In the genomic region with DNA sequence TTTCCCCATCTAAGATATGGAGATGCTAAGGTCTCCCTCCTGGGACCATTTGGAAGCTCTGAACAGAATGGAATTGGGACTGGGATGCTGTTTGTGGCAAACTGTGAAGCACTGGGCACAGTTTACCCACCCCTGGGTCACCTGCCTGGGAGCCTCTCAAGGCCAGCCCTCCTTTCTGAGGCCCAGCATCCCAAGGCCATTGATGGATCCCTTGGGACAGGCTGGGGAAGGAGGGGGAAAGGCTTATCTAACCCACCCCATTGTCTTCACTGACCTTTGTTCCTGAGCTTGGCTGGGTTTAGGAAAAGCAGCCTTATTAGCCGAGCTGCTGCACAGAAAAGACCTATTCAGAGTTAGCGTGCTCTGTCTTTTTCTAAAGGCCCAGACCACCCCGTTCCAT, we compare ENCODE assay signal across 19 cellular contexts. TPM values are rescaled to one million over a fixed set of nuclear protein-coding genes. Genes with fewer than 3 reads are reported as not detected.
DNase-seq lines count a peak whose midpoint lies in the region; ATAC-seq and TF ChIP-seq lines count a peak whose summit lies in the region.
"Had no signal": no experiment of that assay in that cellular context is flagged by ENCODE, and none has a peak within 500 bp of the region (broad histone marks: within the 10 kb centered on the region; RNA-seq: fewer than 3 reads in every experiment).

No MANE protein-coding gene starts in this region.

- TF ChIP-seq CTCF in transverse colon (IDR thresholded peaks at IDR 0.05) = no peak

- ATAC-seq in Right ventricle myocardium inferior = no peak
- no peak for ATAC-seq in Right ventricle myocardium superior (ENCODE audit: poor library complexity)
- no peak for ATAC-seq in GM21529 (IDR thresholded peaks at IDR 0.05; ENCODE audit: unreplicated experiment)

- intact Hi-C loops in Right ventricle myocardium inferior (cut with DNase I) = no loop called here
- intact Hi-C loops in Right ventricle myocardium superior (cut with DNase I) = no loop called here
- intact Hi-C loops in transverse colon (cut with DNase I; ENCODE audit: low total_unique reads) = no loop called here

- peak overlapping the region; percentile 41 for H3K9ac ChIP-seq in mucosa of stomach (ENCODE audit: low read length)

- TF ChIP-seq EP300 in transverse colon (IDR thresholded peaks at IDR 0.05; ENCODE audit: low read depth) = no peak

- TF ChIP-seq POLR2A in transverse colon (IDR thresholded peaks at IDR 0.05) = no peak

- peak overlapping the region; percentile 88 to 90 (median 88) for H3K27ac ChIP-seq in transverse colon

- H3K4me1 ChIP-seq in mucosa of stomach (ENCODE audit: control insufficient read depth, insufficient read depth, low read length) (peaks cover 90% of the 10 kb centered on the region), transverse colon (peaks cover 67 to 93% (median 90%) of the 10 kb centered on the region in 4 donors)

- H3K4me3 ChIP-seq in mucosa of stomach (ENCODE audit: low read length) (no peak overlapping the region), transverse colon (no peak overlapping the region)
- H3K4me3 ChIP-seq: skin epidermis had no signal

- H3K27me3 ChIP-seq in mucosa of stomach (ENCODE audit: control insufficient read depth, insufficient read depth, low read length) (no peaks in the 10 kb centered on the region), transverse colon (no peaks in the 10 kb centered on the region)

- DNase-seq in Right ventricle myocardium inferior (ENCODE audit: missing footprints) = peak; percentile 15
- no peak for DNase-seq in Right ventricle myocardium superior
- DNase-seq in dermis blood vessel endothelial cell = peak; percentile 64
- DNase-seq in transverse colon = no peak
- DNase-seq in NCI-H1694 (lab: John Stamatoyannopoulos, UW) = no peak
- no peak for DNase-seq in SW480 (ENCODE audit: low spot score)
- DNase-seq: activated naive CD4-positive, alpha-beta T cell; CD4-positive, CD25-positive, alpha-beta regulatory T cell; cortex of kidney; EL; erythroblast; NCI-H1436 treated with DMSO at 0.1 percent for 48 hours; NCI-H2227 treated with DMSO at 0.1 percent for 48 hours; occipital lobe; T-helper 2 cell had no signal

- H3K9me3 ChIP-seq in mucosa of stomach (ENCODE audit: control insufficient read depth, low read length) = no peaks in the 10 kb centered on the region
- H3K9me3 ChIP-seq in transverse colon = no peaks in the 10 kb centered on the region

- in situ Hi-C loops in transverse colon (cut with MboI; ENCODE audit: low pct_ligation_motif_present in 1 of 4, low pct_unique_long_range_greater_than_20kb in 1 of 4, low sequenced_read_pairs in 3 of 4) = no loop called here

- 61 to 64% methylated on average over 3 of the region's 3 CpGs for WGBS in transverse colon (ENCODE audit: low coverage in 1 of 2), 2 donors

- H3K36me3 ChIP-seq in mucosa of stomach (ENCODE audit: control insufficient read depth, insufficient read depth, low read length) (no peaks in the 10 kb centered on the region), transverse colon (no peaks in the 10 kb centered on the region)

RNA-seq across cellular contexts. Expression of a gene that starts 5.2 kb away (rescaled TPM):
- total RNA-seq in Right ventricle myocardium inferior (53.1 TPM), Right ventricle myocardium superior (46.6 TPM), dermis blood vessel endothelial cell (14.5 and 32.4 TPM in 2 replicates), transverse colon (10 to 100 TPM; 19.3 to 55.4 (median 45.7) TPM)

RNA-seq across cellular contexts. Expression of a gene that starts 46.2 kb away (rescaled TPM):
- total RNA-seq in Right ventricle myocardium inferior = 1.5 TPM
- 1.6 TPM for total RNA-seq in Right ventricle myocardium superior
- total RNA-seq in dermis blood vessel endothelial cell = 1.7 and 4.1 TPM in 2 replicates
- total RNA-seq in transverse colon = 10 to 100 TPM in 1 of 4 donors, under 1 TPM in 3; 0.40 to 31.0 (median 0.87) TPM
- total RNA-seq: A172; CD4-positive, CD25-positive, alpha-beta regulatory T cell had no signal

Comparison
In these comparisons a context has a peak if more than half of its experiments do, and no peak if none do; other contexts are left out.
1. DNase-seq: peak in Right ventricle myocardium inferior (single experiment) and dermis blood vessel endothelial cell (single experiment); none in Right ventricle myocardium superior (single experiment), transverse colon (single experiment), NCI-H1694 (single experiment) and SW480 (single experiment).